Comparison of ENCODE assay signal across 38 cellular contexts in the genomic region with DNA sequence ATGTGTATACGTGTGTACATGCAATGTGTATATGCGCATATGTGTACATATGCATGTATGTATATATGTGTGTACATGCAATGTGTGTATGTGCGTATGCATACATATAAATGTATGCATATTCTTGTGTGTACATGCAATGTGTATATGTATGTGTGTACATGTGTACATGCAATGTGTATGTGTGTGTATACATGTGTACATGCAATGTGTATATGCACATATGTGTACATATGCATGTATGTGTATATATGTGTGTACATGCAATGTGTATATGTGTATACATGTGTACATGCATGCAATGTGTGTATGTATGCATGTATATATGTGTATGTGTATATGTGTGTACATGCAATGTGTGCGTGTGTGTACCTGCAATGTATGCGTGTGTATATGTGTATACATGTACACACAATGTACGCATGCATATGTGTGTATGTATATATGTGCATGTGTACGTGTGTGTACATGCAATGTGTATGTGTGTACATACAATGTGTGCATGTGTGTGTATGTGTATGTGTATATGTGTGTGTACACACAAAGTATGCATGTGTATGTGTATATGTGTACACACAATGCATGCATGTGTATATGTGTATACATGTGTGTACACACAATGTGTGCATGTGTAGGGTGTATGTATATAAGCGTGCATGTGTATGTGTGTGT.
"Had no signal": no experiment of that assay in that cellular context is flagged by ENCODE, and none has a peak within 500 bp of the region (broad histone marks: within the 10 kb centered on the region; RNA-seq: fewer than 3 reads in every experiment).

No MANE protein-coding gene starts in this region.

- H3K27ac Mint-ChIP-seq: activated B cell treated with CpG ODN at 0.5 μM for 24 hours; activated CD4-positive, alpha-beta memory T cell treated with anti-CD3 and anti-CD28 coated beads for 36 hours; activated CD8-positive, alpha-beta memory T cell treated with anti-CD3 and anti-CD28 coated beads, Interleukin-2, amount 10 ng/mL, durations not matched to agents 7 days and 5 days; activated naive CD4-positive, alpha-beta T cell treated with anti-CD3 and anti-CD28 coated beads, Interleukin-2, amount 50 U/mL, for 24 hours; activated naive CD8-positive, alpha-beta T cell treated with anti-CD3 and anti-CD28 coated beads, Interleukin-2, amount 10 ng/mL, durations not matched to agents 7 days and 5 days; T-helper 1 cell treated with Interleukin-12 subunit alpha and Interleukin-12 subunit beta and Interleukin-4 antibody, amounts not matched to agents 30 μg/mL and 1 μg/mL, for 36 hours; T-helper 2 cell treated with Interferon-gamma antibody and Interleukin-4, amounts not matched to agents 5 μg/mL and 100 μg/mL, for 36 hours had no signal

- H3K4me3 Mint-ChIP-seq: activated B cell treated with CpG ODN at 0.5 μM for 24 hours; activated CD4-positive, alpha-beta memory T cell treated with anti-CD3 and anti-CD28 coated beads for 36 hours; activated CD8-positive, alpha-beta memory T cell treated with anti-CD3 and anti-CD28 coated beads, Interleukin-2, amount 10 ng/mL, durations not matched to agents 7 days and 5 days; activated naive CD4-positive, alpha-beta T cell treated with anti-CD3 and anti-CD28 coated beads, Interleukin-2, amount 50 U/mL, for 24 hours; activated naive CD8-positive, alpha-beta T cell treated with anti-CD3 and anti-CD28 coated beads, Interleukin-2, amount 10 ng/mL, durations not matched to agents 7 days and 5 days; T-helper 1 cell treated with Interleukin-12 subunit alpha and Interleukin-12 subunit beta and Interleukin-4 antibody, amounts not matched to agents 30 μg/mL and 1 μg/mL, for 36 hours; T-helper 2 cell treated with Interferon-gamma antibody and Interleukin-4, amounts not matched to agents 5 μg/mL and 100 μg/mL, for 36 hours had no signal

- H3K4me2 ChIP-seq: SK-N-SH had no signal

- H3K4me1 ChIP-seq: ascending aorta, body of pancreas, breast epithelium, Peyer's patch, SJSA1 had no signal

- H3K27me3 Mint-ChIP-seq: activated B cell treated with CpG ODN at 0.5 μM for 24 hours; activated CD4-positive, alpha-beta memory T cell treated with anti-CD3 and anti-CD28 coated beads for 36 hours; activated CD8-positive, alpha-beta memory T cell treated with anti-CD3 and anti-CD28 coated beads, Interleukin-2, amount 10 ng/mL, durations not matched to agents 7 days and 5 days; activated naive CD8-positive, alpha-beta T cell treated with anti-CD3 and anti-CD28 coated beads, Interleukin-2, amount 10 ng/mL, durations not matched to agents 7 days and 5 days had no signal

- H3K36me3 ChIP-seq: ascending aorta, breast epithelium, Peyer's patch, SJSA1 had no signal

- H3K27me3 ChIP-seq: ascending aorta, body of pancreas, breast epithelium, Peyer's patch, SJSA1 had no signal

- H3K27ac ChIP-seq: ascending aorta, breast epithelium, Peyer's patch, SJSA1 had no signal

- H3K4me3 ChIP-seq: ascending aorta, body of pancreas, breast epithelium, Peyer's patch, SJSA1 had no signal

- DNase-seq: activated B cell treated with CpG ODN at 0.5 μM for 24 hours; activated CD4-positive, alpha-beta memory T cell treated with anti-CD3 and anti-CD28 coated beads for 36 hours; activated CD4-positive, alpha-beta T cell treated with anti-CD3 and anti-CD28 coated beads for 4 hours; activated CD4-positive, alpha-beta T cell treated with anti-CD3 and anti-CD28 coated beads, Interleukin-2, amount 50 U/mL, for 1 hour; activated CD4-positive, CD25-positive, alpha-beta regulatory T cell treated with anti-CD3 and anti-CD28 coated beads, Interleukin-2, amount 50 U/mL, for 72 hours; activated CD8-positive, alpha-beta memory T cell treated with anti-CD3 and anti-CD28 coated beads for 24 hours; activated CD8-positive, alpha-beta memory T cell treated with anti-CD3 and anti-CD28 coated beads, Interleukin-2, amount 10 ng/mL, durations not matched to agents 7 days and 5 days; activated CD8-positive, alpha-beta memory T cell treated with anti-CD3 and anti-CD28 coated beads, Interleukin-2, amount 50 U/mL, for 48 hours; activated effector memory CD4-positive, alpha-beta T cell treated with anti-CD3 and anti-CD28 coated beads, Interleukin-2, amount 50 U/mL, for 16 hours; activated naive CD4-positive, alpha-beta T cell; activated naive CD8-positive, alpha-beta T cell treated with anti-CD3 and anti-CD28 coated beads, Interleukin-2, amount 10 ng/mL, durations not matched to agents 7 days and 5 days; activated T-cell treated with anti-CD3 and anti-CD28 coated beads, Interleukin-2, amount 50 U/mL, for 48 hours; amygdala; body of pancreas; MM.1S; MV-4-11; NCI-H1092; NCI-H1436 treated with DMSO at 0.1 percent for 48 hours; NCI-H1694 treated with DMSO at 0.1 percent for 48 hours; NCI-H2029; NCI-H2107; NCI-H2171; NCI-H510A; NCI-H526; NCI-H748 treated with DMSO at 0.1 percent for 48 hours; NK-92 treated with Interleukin-12 subunit alpha and Interleukin-12 subunit beta, amount 100 ng/mL, for 24 hours; PC-3; Peyer's patch; RPMI8226; SHP77 treated with DMSO at 0.1 percent for 48 hours; SK-N-SH had no signal

- H3K9ac ChIP-seq: SK-N-SH had no signal

- H3K9me3 ChIP-seq: ascending aorta, body of pancreas, SK-N-SH had no signal

- H3K4me1 Mint-ChIP-seq: activated B cell treated with CpG ODN at 0.5 μM for 24 hours; activated CD8-positive, alpha-beta memory T cell treated with anti-CD3 and anti-CD28 coated beads, Interleukin-2, amount 10 ng/mL, durations not matched to agents 7 days and 5 days; activated naive CD4-positive, alpha-beta T cell treated with anti-CD3 and anti-CD28 coated beads, Interleukin-2, amount 50 U/mL, for 24 hours; activated naive CD8-positive, alpha-beta T cell treated with anti-CD3 and anti-CD28 coated beads, Interleukin-2, amount 10 ng/mL, durations not matched to agents 7 days and 5 days had no signal

- FAIRE-seq: TTC549 had no signal

- H3K36me3 Mint-ChIP-seq: activated CD4-positive, alpha-beta memory T cell treated with anti-CD3 and anti-CD28 coated beads for 36 hours; activated CD8-positive, alpha-beta memory T cell treated with anti-CD3 and anti-CD28 coated beads, Interleukin-2, amount 10 ng/mL, durations not matched to agents 7 days and 5 days; activated naive CD4-positive, alpha-beta T cell treated with anti-CD3 and anti-CD28 coated beads, Interleukin-2, amount 50 U/mL, for 24 hours; activated naive CD8-positive, alpha-beta T cell treated with anti-CD3 and anti-CD28 coated beads, Interleukin-2, amount 10 ng/mL, durations not matched to agents 7 days and 5 days had no signal

- ATAC-seq: activated CD8-positive, alpha-beta memory T cell treated with anti-CD3 and anti-CD28 coated beads, Interleukin-2, amount 10 ng/mL, durations not matched to agents 7 days and 5 days; body of pancreas; PC-3 had no signal
